ENCODE assay signal across 34 cellular contexts in genomic region chr18:68282232-68282631, GRCh38.
"Had no signal": no experiment of that assay in that cellular context is flagged by ENCODE, and none has a peak within 500 bp of the region (broad histone marks: within the 10 kb centered on the region; RNA-seq: fewer than 3 reads in every experiment).

No MANE protein-coding gene starts in this region.

- H3K27ac ChIP-seq: adrenal gland, body of pancreas, brain microvascular endothelial cell, breast epithelium, VCaP had no signal

- H3K4me3 ChIP-seq: adrenal gland, body of pancreas, breast epithelium had no signal

- H3K36me3 ChIP-seq: adrenal gland, brain microvascular endothelial cell, breast epithelium had no signal

- FAIRE-seq: astrocyte, TTC549 had no signal

- H3K4me1 ChIP-seq: adrenal gland, body of pancreas, breast epithelium had no signal

- DNase-seq: activated B cell treated with CpG ODN at 0.5 μM for 24 hours; activated CD4-positive, alpha-beta memory T cell treated with anti-CD3 and anti-CD28 coated beads for 36 hours; activated CD4-positive, alpha-beta T cell treated with anti-CD3 and anti-CD28 coated beads for 4 hours; activated CD4-positive, alpha-beta T cell treated with anti-CD3 and anti-CD28 coated beads, Interleukin-2, amount 10 ng/mL, durations not matched to agents 24 days and 14 days; activated CD4-positive, alpha-beta T cell treated with anti-CD3 and anti-CD28 coated beads, Interleukin-2, amount 50 U/mL, for 1 hour; activated CD4-positive, alpha-beta T cell treated with anti-CD3 and anti-CD28 coated beads, Interleukin-2, amount 50 U/mL, for 4 hours; activated CD4-positive, CD25-positive, alpha-beta regulatory T cell treated with anti-CD3 and anti-CD28 coated beads, Interleukin-2, amount 50 U/mL, for 72 hours; activated CD8-positive, alpha-beta memory T cell treated with anti-CD3 and anti-CD28 coated beads, Interleukin-2, amount 50 U/mL, for 4 hours; activated CD8-positive, alpha-beta T cell treated with anti-CD3 and anti-CD28 coated beads for 36 hours; activated effector memory CD4-positive, alpha-beta T cell treated with anti-CD3 and anti-CD28 coated beads, Interleukin-2, amount 50 U/mL, for 16 hours; activated gamma-delta T cell treated with Interleukin-2 at 50 U/mL for 16 hours; activated naive CD4-positive, alpha-beta T cell; activated naive CD4-positive, alpha-beta T cell treated with anti-CD3 and anti-CD28 coated beads for 36 hours; activated naive CD4-positive, alpha-beta T cell treated with anti-CD3 and anti-CD28 coated beads, Interleukin-2, amount 50 U/mL, for 16 hours; activated naive CD8-positive, alpha-beta T cell treated with anti-CD3 and anti-CD28 coated beads for 36 hours; activated T-cell treated with anti-CD3 and anti-CD28 coated beads for 4 hours; activated T-cell treated with anti-CD3 and anti-CD28 coated beads, Interleukin-2, amount 50 U/mL, for 1 hour; activated T-cell treated with anti-CD3 and anti-CD28 coated beads, Interleukin-2, amount 50 U/mL, for 4 hours; activated T-cell treated with anti-CD3 and anti-CD28 coated beads, Interleukin-2, amount 50 U/mL, for 72 hours; adrenal gland; amniotic stem cell; aorta; body of pancreas; brain microvascular endothelial cell; central memory CD4-positive, alpha-beta T cell; T-helper 1 cell; T-helper 2 cell; T-helper 9 cell had no signal

- H3K9me3 ChIP-seq: adrenal gland, body of pancreas, breast epithelium had no signal

- ATAC-seq: activated CD8-positive, alpha-beta T cell treated with anti-CD3 and anti-CD28 coated beads for 36 hours; activated naive CD4-positive, alpha-beta T cell treated with anti-CD3 and anti-CD28 coated beads, Interleukin-2, amount 50 U/mL, for 72 hours; activated T-cell treated with anti-CD3 and anti-CD28 coated beads, Interleukin-2, amount 50 U/mL, for 4 hours; activated T-cell treated with anti-CD3 and anti-CD28 coated beads, Interleukin-2, amount 50 U/mL, for 72 hours; activated T-helper 17 cell treated with anti-CD3 and anti-CD28 coated beads, Interleukin-2, amount 50 U/mL, for 72 hours; body of pancreas had no signal

- H3K27me3 ChIP-seq: adrenal gland, body of pancreas, brain microvascular endothelial cell, breast epithelium had no signal
